ENCODE assay signal across 1 cellular context in genomic region chr5:373710-374602, GRCh38.
TF ChIP-seq lines count a peak whose summit lies in the region.

No MANE protein-coding gene starts in this region.

TF ChIP-seq in GM23338, 12 proteins besides CTCF, POLR2A, EP300 and RAD21 (continued from another document):
- TF ChIP-seq ZNF462 (CRISPR knock-in tag; IDR thresholded peaks at IDR 0.05) (no peak), ZNF331 (CRISPR knock-in tag; IDR thresholded peaks at IDR 0.05; ENCODE audit: low read depth) (no peak), CREB1 (CRISPR knock-in tag; IDR thresholded peaks at IDR 0.05; ENCODE audit: low read depth) (no peak), ZNF114 (CRISPR knock-in tag; IDR thresholded peaks at IDR 0.05) (no peak), POLR2AphosphoS5 (IDR thresholded peaks at IDR 0.05; ENCODE audit: low read depth) (no peak), NANOG (IDR thresholded peaks at IDR 0.05; ENCODE audit: borderline replicate concordance) (no peak)
